In genomic region chr4:118703118-118703517, GRCh38 we compare ENCODE assay signal across 2 cellular contexts.
TF ChIP-seq lines count a peak whose summit lies in the region.

No MANE protein-coding gene starts in this region.

TF ChIP-seq in A549, 52 proteins besides CTCF, POLR2A, EP300 and RAD21:
- TF ChIP-seq, protein P1, sequence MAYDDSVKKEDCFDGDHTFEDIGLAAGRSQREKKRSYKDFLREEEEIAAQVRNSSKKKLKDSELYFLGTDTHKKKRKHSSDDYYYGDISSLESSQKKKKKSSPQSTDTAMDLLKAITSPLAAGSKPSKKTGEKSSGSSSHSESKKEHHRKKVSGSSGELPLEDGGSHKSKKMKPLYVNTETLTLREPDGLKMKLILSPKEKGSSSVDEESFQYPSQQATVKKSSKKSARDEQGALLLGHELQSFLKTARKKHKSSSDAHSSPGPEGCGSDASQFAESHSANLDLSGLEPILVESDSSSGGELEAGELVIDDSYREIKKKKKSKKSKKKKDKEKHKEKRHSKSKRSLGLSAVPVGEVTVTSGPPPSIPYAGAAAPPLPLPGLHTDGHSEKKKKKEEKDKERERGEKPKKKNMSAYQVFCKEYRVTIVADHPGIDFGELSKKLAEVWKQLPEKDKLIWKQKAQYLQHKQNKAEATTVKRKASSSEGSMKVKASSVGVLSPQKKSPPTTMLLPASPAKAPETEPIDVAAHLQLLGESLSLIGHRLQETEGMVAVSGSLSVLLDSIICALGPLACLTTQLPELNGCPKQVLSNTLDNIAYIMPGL (CRISPR knock-in tag; IDR thresholded peaks at IDR 0.05; ENCODE audit: borderline replicate concordance) = no peak
- TF ChIP-seq MAFK (IDR thresholded peaks at IDR 0.05; ENCODE audit: partially characterized antibody) (no peak), RFX5 (IDR thresholded peaks at IDR 0.05) (no peak), TP53 (CRISPR knock-in tag; IDR thresholded peaks at IDR 0.05) (no peak), ZC3H11A (IDR thresholded peaks at IDR 0.05) (no peak)

TF ChIP-seq in HepG2, 621 proteins besides CTCF, POLR2A, EP300 and RAD21 (continued from another document):
- TF ChIP-seq PAXIP1 (CRISPR knock-in tag; conservative IDR thresholded peaks at IDR 0.05) = peak; percentile 55; the same call in 1 of the 2 replicates
- 0 out of 2 replicates have a peak, but pooled peaks have one; percentile 32 for TF ChIP-seq SAP130 (CRISPR knock-in tag; IDR thresholded peaks at IDR 0.05; ENCODE audit: low read depth)
- TF ChIP-seq POGZ (CRISPR knock-in tag; IDR thresholded peaks at IDR 0.05) = 0 out of 2 replicates have a peak, but pooled peaks have one; percentile 30
- TF ChIP-seq, protein P2, sequence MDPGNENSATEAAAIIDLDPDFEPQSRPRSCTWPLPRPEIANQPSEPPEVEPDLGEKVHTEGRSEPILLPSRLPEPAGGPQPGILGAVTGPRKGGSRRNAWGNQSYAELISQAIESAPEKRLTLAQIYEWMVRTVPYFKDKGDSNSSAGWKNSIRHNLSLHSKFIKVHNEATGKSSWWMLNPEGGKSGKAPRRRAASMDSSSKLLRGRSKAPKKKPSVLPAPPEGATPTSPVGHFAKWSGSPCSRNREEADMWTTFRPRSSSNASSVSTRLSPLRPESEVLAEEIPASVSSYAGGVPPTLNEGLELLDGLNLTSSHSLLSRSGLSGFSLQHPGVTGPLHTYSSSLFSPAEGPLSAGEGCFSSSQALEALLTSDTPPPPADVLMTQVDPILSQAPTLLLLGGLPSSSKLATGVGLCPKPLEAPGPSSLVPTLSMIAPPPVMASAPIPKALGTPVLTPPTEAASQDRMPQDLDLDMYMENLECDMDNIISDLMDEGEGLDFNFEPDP (CRISPR knock-in tag; conservative IDR thresholded peaks at IDR 0.05) = no peak
- TF ChIP-seq, protein P3, sequence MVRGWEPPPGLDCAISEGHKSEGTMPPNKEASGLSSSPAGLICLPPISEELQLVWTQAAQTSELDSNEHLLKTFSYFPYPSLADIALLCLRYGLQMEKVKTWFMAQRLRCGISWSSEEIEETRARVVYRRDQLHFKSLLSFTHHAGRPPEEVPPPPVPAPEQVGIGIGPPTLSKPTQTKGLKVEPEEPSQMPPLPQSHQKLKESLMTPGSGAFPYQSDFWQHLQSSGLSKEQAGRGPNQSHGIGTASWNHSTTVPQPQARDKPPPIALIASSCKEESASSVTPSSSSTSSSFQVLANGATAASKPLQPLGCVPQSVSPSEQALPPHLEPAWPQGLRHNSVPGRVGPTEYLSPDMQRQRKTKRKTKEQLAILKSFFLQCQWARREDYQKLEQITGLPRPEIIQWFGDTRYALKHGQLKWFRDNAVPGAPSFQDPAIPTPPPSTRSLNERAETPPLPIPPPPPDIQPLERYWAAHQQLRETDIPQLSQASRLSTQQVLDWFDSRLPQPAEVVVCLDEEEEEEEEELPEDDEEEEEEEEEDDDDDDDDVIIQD (CRISPR knock-in tag; IDR thresholded peaks at IDR 0.05; ENCODE audit: low read depth) = peak; percentile 27; the same call in 1 of the 2 replicates
- TF ChIP-seq USF2 (IDR thresholded peaks at IDR 0.05; ENCODE audit: low read depth, low read length) = no peak
- TF ChIP-seq USF2 (CRISPR knock-in tag; IDR thresholded peaks at IDR 0.05; ENCODE audit: borderline replicate concordance) = no peak
- TF ChIP-seq AKAP8 (CRISPR knock-in tag; IDR thresholded peaks at IDR 0.05) = no peak
- no peak for TF ChIP-seq SP140L (CRISPR knock-in tag; IDR thresholded peaks at IDR 0.05; ENCODE audit: borderline replicate concordance)
- peak; percentile 44; the same call in 1 of the 2 replicates for TF ChIP-seq ARID3A (IDR thresholded peaks at IDR 0.05; ENCODE audit: low read depth, low read length)
- TF ChIP-seq KLF16 (CRISPR knock-in tag; IDR thresholded peaks at IDR 0.05) = 0 out of 4 replicates have a peak, but pooled peaks of 1 of the 2 experiments have one; percentile 26
- TF ChIP-seq GATAD2A (CRISPR knock-in tag; IDR thresholded peaks at IDR 0.05) = 0 out of 2 replicates have a peak, but pooled peaks have one; percentile 16
- TF ChIP-seq HNRNPUL1 (IDR thresholded peaks at IDR 0.05; ENCODE audit: low read depth, low read length) = 0 out of 2 replicates have a peak, but pooled peaks have one; percentile 52
- TF ChIP-seq, protein P4, sequence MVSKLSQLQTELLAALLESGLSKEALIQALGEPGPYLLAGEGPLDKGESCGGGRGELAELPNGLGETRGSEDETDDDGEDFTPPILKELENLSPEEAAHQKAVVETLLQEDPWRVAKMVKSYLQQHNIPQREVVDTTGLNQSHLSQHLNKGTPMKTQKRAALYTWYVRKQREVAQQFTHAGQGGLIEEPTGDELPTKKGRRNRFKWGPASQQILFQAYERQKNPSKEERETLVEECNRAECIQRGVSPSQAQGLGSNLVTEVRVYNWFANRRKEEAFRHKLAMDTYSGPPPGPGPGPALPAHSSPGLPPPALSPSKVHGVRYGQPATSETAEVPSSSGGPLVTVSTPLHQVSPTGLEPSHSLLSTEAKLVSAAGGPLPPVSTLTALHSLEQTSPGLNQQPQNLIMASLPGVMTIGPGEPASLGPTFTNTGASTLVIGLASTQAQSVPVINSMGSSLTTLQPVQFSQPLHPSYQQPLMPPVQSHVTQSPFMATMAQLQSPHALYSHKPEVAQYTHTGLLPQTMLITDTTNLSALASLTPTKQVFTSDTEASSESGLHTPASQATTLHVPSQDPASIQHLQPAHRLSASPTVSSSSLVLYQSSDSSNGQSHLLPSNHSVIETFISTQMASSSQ (IDR thresholded peaks at IDR 0.05; ENCODE audit: low read depth) = peak; percentile 72
- TF ChIP-seq, protein P4 (CRISPR knock-in tag; IDR thresholded peaks at IDR 0.05; ENCODE audit: borderline replicate concordance) = peak; percentile 68; the same call in 1 of the 2 replicates
- TF ChIP-seq ZNF264 (CRISPR knock-in tag; IDR thresholded peaks at IDR 0.05) = no peak
- TF ChIP-seq ZNF644 (CRISPR knock-in tag; IDR thresholded peaks at IDR 0.05; ENCODE audit: low read depth) = peak; percentile 70; the same call in 1 of the 2 replicates
- TF ChIP-seq FOXA3 (CRISPR knock-in tag; IDR thresholded peaks at IDR 0.05) = 0 out of 2 replicates have a peak, but pooled peaks have one; percentile 18
- TF ChIP-seq ZNF331 (CRISPR knock-in tag; IDR thresholded peaks at IDR 0.05) = no peak
- TF ChIP-seq NR2F1 (CRISPR knock-in tag; IDR thresholded peaks at IDR 0.05) = no peak
- no peak for TF ChIP-seq RELA (CRISPR knock-in tag; IDR thresholded peaks at IDR 0.05)
- no peak for TF ChIP-seq GTF2F1 (IDR thresholded peaks at IDR 0.05; ENCODE audit: low read length)
